Comparison of ENCODE assay signal across 11 cellular contexts in genomic region chr2:109663721-109664120, GRCh38. TPM values are rescaled to one million over a fixed set of nuclear protein-coding genes. Genes with fewer than 3 reads are reported as not detected.
DNase-seq lines count a peak whose midpoint lies in the region; ATAC-seq and TF ChIP-seq lines count a peak whose summit lies in the region.
"Had no signal": no experiment of that assay in that cellular context is flagged by ENCODE, and none has a peak within 500 bp of the region (broad histone marks: within the 10 kb centered on the region; RNA-seq: fewer than 3 reads in every experiment).

No MANE protein-coding gene starts in this region.

- no peaks in the 10 kb centered on the region for H3K9me3 ChIP-seq in prostate gland
- H3K9me3 ChIP-seq: upper lobe of left lung had no signal

- H3K36me3 ChIP-seq in prostate gland, result no peaks in the 10 kb centered on the region
- H3K36me3 ChIP-seq: upper lobe of left lung had no signal

- no peak overlapping the region for H3K4me3 Mint-ChIP-seq in stimulated activated effector memory CD8-positive, alpha-beta T cell treated with anti-CD3 and anti-CD28 coated beads, Interleukin-12 subunit alpha, Interleukin-12 subunit beta, amount 100 ng/mL, for 72 hours
- H3K4me3 Mint-ChIP-seq: GM23338 had no signal

- no peaks in the 10 kb centered on the region for H3K4me1 ChIP-seq in prostate gland (replicated peaks)
- H3K4me1 ChIP-seq: upper lobe of left lung had no signal

- no peak for ATAC-seq in stimulated activated effector memory CD8-positive, alpha-beta T cell treated with anti-CD3 and anti-CD28 coated beads, Interleukin-12 subunit alpha, Interleukin-12 subunit beta, amount 100 ng/mL, for 72 hours
- ATAC-seq in HG02610 (IDR thresholded peaks at IDR 0.05; ENCODE audit: unreplicated experiment), result no peak
- ATAC-seq: GM23338 had no signal

- H3K36me3 Mint-ChIP-seq in stimulated activated effector memory CD8-positive, alpha-beta T cell treated with anti-CD3 and anti-CD28 coated beads, Interleukin-12 subunit alpha, Interleukin-12 subunit beta, amount 100 ng/mL, for 72 hours, result no peaks in the 10 kb centered on the region

- intact Hi-C loops in prostate gland (cut with DNase I), result no loop called here

- H3K4me3 ChIP-seq in foreskin fibroblast (ENCODE audit: low read depth in 1 of 2, low read length in 2 of 2) (no peak overlapping the region), prostate gland (no peak overlapping the region)
- H3K4me3 ChIP-seq: GM23338, upper lobe of left lung had no signal

- no peaks in the 10 kb centered on the region for H3K27me3 ChIP-seq in prostate gland (replicated peaks; ENCODE audit: insufficient read depth)
- H3K27me3 ChIP-seq: upper lobe of left lung had no signal

- no peaks in the 10 kb centered on the region for H3K9me3 Mint-ChIP-seq in stimulated activated effector memory CD8-positive, alpha-beta T cell treated with anti-CD3 and anti-CD28 coated beads, Interleukin-12 subunit alpha, Interleukin-12 subunit beta, amount 100 ng/mL, for 72 hours
- H3K9me3 Mint-ChIP-seq: GM23338 had no signal

- 39% methylated on average over 4 of the region's 4 CpGs for WGBS in prostate gland

- H3K27ac ChIP-seq in prostate gland, result no peak overlapping the region
- H3K27ac ChIP-seq: upper lobe of left lung had no signal

- TF ChIP-seq CTCF in foreskin fibroblast (IDR thresholded peaks at IDR 0.05; ENCODE audit: low read depth, low read length) (no peak), prostate gland (IDR thresholded peaks at IDR 0.05) (no peak)

- H3K27ac Mint-ChIP-seq in stimulated activated effector memory CD8-positive, alpha-beta T cell treated with anti-CD3 and anti-CD28 coated beads, Interleukin-12 subunit alpha, Interleukin-12 subunit beta, amount 100 ng/mL, for 72 hours, result no peak overlapping the region
- H3K27ac Mint-ChIP-seq: GM23338 had no signal

- H3K4me1 Mint-ChIP-seq in stimulated activated effector memory CD8-positive, alpha-beta T cell treated with anti-CD3 and anti-CD28 coated beads, Interleukin-12 subunit alpha, Interleukin-12 subunit beta, amount 100 ng/mL, for 72 hours, result no peaks in the 10 kb centered on the region

- no peak for TF ChIP-seq POLR2A in prostate gland (IDR thresholded peaks at IDR 0.05)

- DNase-seq in GM03348 (ENCODE audit: low spot score) (peak; percentile 73), SHP77 treated with DMSO at 0.1 percent for 48 hours (lab: John Stamatoyannopoulos, UW) (peak; percentile 42), foreskin fibroblast (peak; percentile 67 to 87), prostate gland (ENCODE audit: low spot score) (peak; percentile 53), NCI-H526 (lab: John Stamatoyannopoulos, UW) (no peak)
- no peak for DNase-seq in stimulated activated effector memory CD8-positive, alpha-beta T cell treated with anti-CD3 and anti-CD28 coated beads, Interleukin-12 subunit alpha, Interleukin-12 subunit beta, amount 100 ng/mL, for 72 hours (ENCODE audit: low spot score in 2 of 2)
- DNase-seq in stimulated activated naive CD4-positive, alpha-beta T cell treated with Interleukin-2 at 50 U/mL for 16 hours (lab: John Stamatoyannopoulos, UW), result no peak
- DNase-seq: cortex of kidney, upper lobe of left lung had no signal

RNA-seq across cellular contexts. Expression of gene SOWAHC, which starts 49.6 kb away (rescaled TPM):
- total RNA-seq in prostate gland, result 10 to 100 TPM; 20.7 to 24.9 TPM

RNA-seq across cellular contexts. Expression of gene SEPTIN10, which starts 50.0 kb away (rescaled TPM):
- 10 to 100 TPM; 66.3 to 94.9 TPM for total RNA-seq in prostate gland

Comparison
In these comparisons a context has a peak if more than half of its experiments do, and no peak if none do; other contexts are left out.
1. DNase-seq: peak in GM03348 (single experiment), SHP77 treated with DMSO at 0.1 percent for 48 hours (single experiment), foreskin fibroblast (2 of 2) and prostate gland (single experiment); none in stimulated activated effector memory CD8-positive, alpha-beta T cell treated with anti-CD3 and anti-CD28 coated beads, Interleukin-12 subunit alpha, Interleukin-12 subunit beta, amount 100 ng/mL, for 72 hours (0 of 2), stimulated activated naive CD4-positive, alpha-beta T cell treated with Interleukin-2 at 50 U/mL for 16 hours (single experiment) and NCI-H526 (0 of 2).